ENCODE assay signal across 16 cellular contexts in the genomic region with DNA sequence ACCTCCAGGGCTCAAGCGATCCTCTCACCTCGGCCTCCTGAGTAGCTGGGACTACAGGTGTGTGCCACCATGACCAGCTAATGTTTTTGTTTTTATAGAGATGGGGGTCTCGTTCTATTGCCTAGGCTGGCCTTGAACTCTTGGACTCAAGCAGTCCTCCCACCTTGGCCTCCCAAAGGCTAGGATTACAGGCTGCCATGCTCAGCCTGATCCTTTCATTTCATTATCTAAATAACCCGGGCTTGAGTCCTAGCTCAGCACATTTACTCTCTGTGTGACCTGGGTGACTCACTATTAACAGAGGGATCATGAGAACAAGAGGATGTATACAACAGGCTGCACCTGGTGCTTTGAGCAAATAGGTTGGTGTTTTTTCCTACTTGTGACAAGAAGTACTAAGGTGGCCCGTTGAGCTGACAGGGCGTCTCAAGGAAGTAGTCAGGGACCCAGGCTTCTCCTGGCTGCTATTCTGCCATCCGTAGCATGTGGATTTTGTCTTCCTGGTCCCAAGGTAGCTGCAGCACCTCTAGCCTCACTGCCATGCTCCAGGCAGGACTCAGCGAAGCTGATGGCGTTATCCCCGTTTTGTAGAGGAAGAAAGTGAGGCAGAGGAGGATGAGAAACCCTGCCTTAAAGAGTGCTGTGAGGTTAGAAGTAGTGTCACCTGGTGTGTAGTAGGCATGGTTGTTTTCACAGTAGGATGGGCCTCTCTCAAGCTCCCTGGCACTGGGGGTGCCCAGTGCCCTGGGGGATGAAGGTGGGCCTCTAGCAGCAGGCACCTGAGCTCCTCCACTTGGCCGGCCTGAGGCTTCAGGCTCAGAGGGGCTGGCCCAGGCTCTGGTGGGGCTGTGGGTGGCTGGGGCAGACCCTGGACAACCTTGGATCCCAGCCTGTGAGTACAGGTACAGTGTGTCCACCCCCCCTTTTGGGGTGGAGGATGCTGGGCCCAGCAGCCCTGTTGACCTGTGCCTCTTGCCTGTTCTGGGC.
A peak's percentile ranks its signal among the peaks of the same experiment; 100 is the strongest.
DNase-seq lines count a peak whose midpoint lies in the region; ATAC-seq and TF ChIP-seq lines count a peak whose summit lies in the region.
"Had no signal": no experiment of that assay in that cellular context is flagged by ENCODE, and none has a peak within 500 bp of the region (broad histone marks: within the 10 kb centered on the region; RNA-seq: fewer than 3 reads in every experiment).

No MANE protein-coding gene starts in this region.

- no peaks in the 10 kb centered on the region for H3K9me3 Mint-ChIP-seq in Caco-2 (ENCODE audit: unreplicated experiment)
- H3K9me3 Mint-ChIP-seq: CD14-positive monocyte had no signal

- no peak overlapping the region for H3K4me3 Mint-ChIP-seq in Caco-2 (ENCODE audit: unreplicated experiment)
- H3K4me3 Mint-ChIP-seq: CD14-positive monocyte had no signal

- BruUV-seq in Caco-2 (replicated peaks; lab: Mats Ljungman, UMichigan), result no TSS peak

- ATAC-seq in mucosa of descending colon (peak; percentile 81), HG02588 (IDR thresholded peaks at IDR 0.05; ENCODE audit: unreplicated experiment) (no peak), GM19324 (IDR thresholded peaks at IDR 0.05; ENCODE audit: low FRiP score, unreplicated experiment) (no peak)
- ATAC-seq: left cardiac atrium had no signal

- no peak for TF ChIP-seq CTCF in Caco-2 (IDR thresholded peaks at IDR 0.05; ENCODE audit: insufficient read depth in 1 of 2, low read depth in 1 of 2, low read length in 1 of 2, severe bottlenecking in 1 of 2, unreplicated experiment in 1 of 2)
- TF ChIP-seq CTCF in mucosa of descending colon (IDR thresholded peaks at IDR 0.05), result no peak

- peaks cover 11% of the 10 kb centered on the region for H3K4me1 Mint-ChIP-seq in Caco-2 (ENCODE audit: low read depth, unreplicated experiment)
- H3K4me1 Mint-ChIP-seq: CD14-positive monocyte had no signal

- H3K4me3 ChIP-seq in Caco-2 (ENCODE audit: low read depth, low read length), result no peak overlapping the region
- H3K4me3 ChIP-seq in mucosa of descending colon, result no peak overlapping the region
- H3K4me3 ChIP-seq: skin epidermis had no signal

- H3K36me3 ChIP-seq in Caco-2 (ENCODE audit: control insufficient read depth, insufficient read depth, low read length) (no peaks in the 10 kb centered on the region), mucosa of descending colon (ENCODE audit: low read depth) (no peaks in the 10 kb centered on the region)
- H3K36me3 ChIP-seq: neutrophil had no signal

- POLR2A ChIA-PET in Caco-2 (lab: Charles Lee), result interaction anchor here (0.7 to 1.1 kb wide), 4 partner anchors 27 to 90 kb away, joined by 3 to 4 read pairs (median 4); a partner anchor contains a TSS

- no peaks in the 10 kb centered on the region for H3K9me3 ChIP-seq in Caco-2
- H3K9me3 ChIP-seq in mucosa of descending colon, result no peaks in the 10 kb centered on the region
- H3K9me3 ChIP-seq: neutrophil had no signal

- H3K27ac Mint-ChIP-seq in Caco-2 (ENCODE audit: unreplicated experiment), result peak overlapping the region; percentile 58

- CTCF ChIA-PET in Caco-2 (lab: Charles Lee), result interaction anchor here (0.5 to 1.2 kb wide), 8 partner anchors 13 to 242 kb away, joined by 3 to 7 read pairs (median 6); a partner anchor contains a TSS

- peaks cover 14% of the 10 kb centered on the region for H3K36me3 Mint-ChIP-seq in Caco-2 (ENCODE audit: insufficient read depth, unreplicated experiment)
- H3K36me3 Mint-ChIP-seq: brain, CD14-positive monocyte had no signal

- H3K27me3 Mint-ChIP-seq in Caco-2 (ENCODE audit: insufficient read depth, unreplicated experiment), result no peaks in the 10 kb centered on the region
- H3K27me3 Mint-ChIP-seq: brain had no signal

- no peaks in the 10 kb centered on the region for H3K27me3 ChIP-seq in Caco-2 (replicated peaks; ENCODE audit: control insufficient read depth, insufficient read depth, low read length)
- H3K27me3 ChIP-seq: neutrophil had no signal

- H3K4me1 ChIP-seq in Caco-2, result peaks cover 11% of the 10 kb centered on the region
- H3K4me1 ChIP-seq in mucosa of descending colon (ENCODE audit: low read depth), result no peaks in the 10 kb centered on the region

- intact Hi-C loops in Caco-2 (cut with micrococcal nuclease; ENCODE audit: unreplicated experiment) (no loop called here), mucosa of descending colon (cut with DNase I, micrococcal nuclease) (no loop called here), head of caudate nucleus (cut with DNase I) (no loop called here)

- DNase-seq in Caco-2, result peak; percentile 76
- peak; percentile 24 for DNase-seq in HT1080 (ENCODE audit: low read depth)
- DNase-seq in amniotic epithelial cell (ENCODE audit: low read depth), result peak; percentile 16
- DNase-seq in mucosa of descending colon, result no peak
- no peak for DNase-seq in head of caudate nucleus
- DNase-seq in activated T-cell treated with anti-CD3 and anti-CD28 coated beads, Interleukin-2, amount 50 U/mL, for 1 hour, result no peak
- DNase-seq: activated CD4-positive, CD25-positive, alpha-beta regulatory T cell treated with anti-CD3 and anti-CD28 coated beads, Interleukin-2, amount 50 U/mL, for 72 hours; effector memory CD4-positive, alpha-beta T cell; left cardiac atrium; NCI-H187 had no signal

Comparison
In these comparisons a context has a peak if more than half of its experiments do, and no peak if none do; other contexts are left out.
1. DNase-seq: peak in Caco-2 (2 of 2), HT1080 (single experiment) and amniotic epithelial cell (single experiment); none in mucosa of descending colon (0 of 3), head of caudate nucleus (0 of 42) and activated T-cell treated with anti-CD3 and anti-CD28 coated beads, Interleukin-2, amount 50 U/mL, for 1 hour (single experiment).